ENCODE assay signal across 1 cellular context in genomic region chr7:6613706-6614105, GRCh38.
TF ChIP-seq lines count a peak whose summit lies in the region.

No MANE protein-coding gene starts in this region.

TF ChIP-seq in WTC11, 78 proteins besides CTCF, POLR2A, EP300 and RAD21 (continued from another document):
- TF ChIP-seq E2F1 (CRISPR knock-in tag; IDR thresholded peaks at IDR 0.05) (no peak), TP53 (CRISPR knock-in tag; IDR thresholded peaks at IDR 0.05) (no peak)
